14 cellular contexts compared by ENCODE assay signal in genomic region chr9:33381231-33381791, GRCh38. TPM values are rescaled to one million over a fixed set of nuclear protein-coding genes. Genes with fewer than 3 reads are reported as not detected.
A peak's percentile ranks its signal among the peaks of the same experiment; 100 is the strongest.
DNase-seq lines count a peak whose midpoint lies in the region; ATAC-seq, FAIRE-seq and TF ChIP-seq lines count a peak whose summit lies in the region.
"Had no signal": no experiment of that assay in that cellular context is flagged by ENCODE, and none has a peak within 500 bp of the region (broad histone marks: within the 10 kb centered on the region; RNA-seq: fewer than 3 reads in every experiment).

No MANE protein-coding gene starts in this region.

- H2AFZ ChIP-seq in K562 (ENCODE audit: low read depth, low read length): no peak overlapping the region

- H3K4me1 ChIP-seq in K562 (replicated peaks in 1 of 2; ENCODE audit: control insufficient read depth in 2 of 2, insufficient read depth in 2 of 2, low read length in 2 of 2): peaks cover 8 to 9% of the 10 kb centered on the region in 2 experiments
- H3K4me1 ChIP-seq: transverse colon had no signal

- no peaks in the 10 kb centered on the region for H3K36me3 Mint-ChIP-seq in osteocyte (ENCODE audit: unreplicated experiment)

- H3K9me3 Mint-ChIP-seq in osteocyte (ENCODE audit: unreplicated experiment): no peaks in the 10 kb centered on the region

- no peaks in the 10 kb centered on the region for H3K79me2 ChIP-seq in K562 (ENCODE audit: control insufficient read depth, insufficient read depth, low read length)

- H3K27me3 Mint-ChIP-seq in osteocyte (ENCODE audit: unreplicated experiment): no peaks in the 10 kb centered on the region

- no peaks in the 10 kb centered on the region for H3K36me3 ChIP-seq in K562 (ENCODE audit: control insufficient read depth, insufficient read depth, low read length)
- no peaks in the 10 kb centered on the region for H3K36me3 ChIP-seq in MG63
- H3K36me3 ChIP-seq: transverse colon had no signal

- no peak overlapping the region for H3K4me2 ChIP-seq in K562 (ENCODE audit: insufficient read depth, low read length)

- H4K20me1 ChIP-seq in K562 (replicated peaks; ENCODE audit: control insufficient read depth, insufficient read depth, low read length): no peaks in the 10 kb centered on the region

- H3K9me3 ChIP-seq in K562 (replicated peaks; ENCODE audit: control insufficient read depth, insufficient read depth, low read depth, low read length): no peaks in the 10 kb centered on the region
- no peaks in the 10 kb centered on the region for H3K9me3 ChIP-seq in iPS-18c (ENCODE audit: control insufficient read depth, insufficient read depth, low read length)
- H3K9me3 ChIP-seq in MG63: no peaks in the 10 kb centered on the region
- H3K9me3 ChIP-seq: transverse colon had no signal

- no peak overlapping the region for H3K27ac ChIP-seq in K562 (ENCODE audit: extremely low read depth, low read depth, low read length)
- H3K27ac ChIP-seq: coronary artery, transverse colon had no signal

- TF ChIP-seq EP300 in K562 (IDR thresholded peaks at IDR 0.05; ENCODE audit: low read length): no peak

- POLR2A ChIA-PET in K562 (lab: Yijun Ruan, JAX): interaction anchor here (0.6 kb wide), 1 partner anchor 158 kb away, joined by 3 read pairs; no protein-coding TSS in a partner anchor

- H3K27me3 ChIP-seq in K562 (ENCODE audit: control insufficient read depth in 2 of 2, insufficient read depth in 2 of 2, low read length in 2 of 2): no peaks in the 10 kb centered on the region
- no peaks in the 10 kb centered on the region for H3K27me3 ChIP-seq in MG63
- H3K27me3 ChIP-seq: transverse colon had no signal

- in situ Hi-C loops in K562 (cut with MboI): no loop called here

- DNase-seq in EH (ENCODE audit: low read depth) (peak; percentile 9), K562 (ENCODE audit: extremely low read depth in 1 of 4, low spot score in 3 of 4) (peak in 2 of 4 experiments; percentile 26 to 37), osteocyte (ENCODE audit: extremely low spot score, unreplicated experiment) (no peak), MG63 (no peak), NOMO-1 (lab: John Stamatoyannopoulos, UW; ENCODE audit: unreplicated experiment in 2 of 2) (no peak)
- DNase-seq: activated CD4-positive, CD25-positive, alpha-beta regulatory T cell; NCI-H1048; transverse colon had no signal

- TF ChIP-seq CTCF in K562 (IDR thresholded peaks at IDR 0.05 in 2 of 3, conservative IDR thresholded peaks at IDR 0.05 in 1 of 3; ENCODE audit: insufficient read depth in 2 of 3, low read depth in 1 of 3, low read length in 3 of 3) (no peak), osteocyte (IDR thresholded peaks at IDR 0.05) (no peak)

- peak; percentile 71 for ATAC-seq in K562
- ATAC-seq in GM19467 (IDR thresholded peaks at IDR 0.05; ENCODE audit: unreplicated experiment): no peak
- ATAC-seq in GM21390 (IDR thresholded peaks at IDR 0.05; ENCODE audit: unreplicated experiment): no peak

- H3K27ac Mint-ChIP-seq in osteocyte (ENCODE audit: unreplicated experiment): peak overlapping the region; percentile 1

- no TSS peak for BruUV-seq in K562 (replicated peaks; lab: Mats Ljungman, UMichigan)

- H3K4me3 Mint-ChIP-seq in osteocyte (ENCODE audit: unreplicated experiment): no peak overlapping the region

- 31% methylated on average over 6 of the region's 11 CpGs for WGBS in K562 (ENCODE audit: insufficient coverage, low coverage, missing lambda C conversion rate)

- H3K9ac ChIP-seq in K562 (ENCODE audit: insufficient read depth in 1 of 2, low read depth in 2 of 2, low read length in 2 of 2): no peak overlapping the region; a peak in 1 of 4 replicates

- CTCF ChIA-PET in K562 (lab: Yijun Ruan, JAX; ENCODE audit: low intra/inter-chr PET ratio): no interaction called here

- H3K9me1 ChIP-seq in K562 (ENCODE audit: control insufficient read depth, insufficient read depth, low read length): no peaks in the 10 kb centered on the region

- TF ChIP-seq RAD21 in K562 (CRISPR knock-in tag; conservative IDR thresholded peaks at IDR 0.05 in 1 of 2, IDR thresholded peaks at IDR 0.05 in 1 of 2): no peak

- H3K4me3 ChIP-seq in K562 (no peak overlapping the region), iPS-18c (ENCODE audit: insufficient read depth, low read depth, low read length) (peak overlapping the region; percentile 17; the same call in 1 of the 2 replicates), MG63 (no peak overlapping the region)
- H3K4me3 ChIP-seq: coronary artery, transverse colon had no signal

- no peak for TF ChIP-seq POLR2A in K562 (conservative IDR thresholded peaks at IDR 0.05)

- H3K4me1 Mint-ChIP-seq in osteocyte (ENCODE audit: unreplicated experiment): peaks cover 8% of the 10 kb centered on the region

- no peak for FAIRE-seq in K562 (lab: Jason Lieb, UNC)
- FAIRE-seq: keratinocyte had no signal

- intact Hi-C loops in K562 (cut with micrococcal nuclease): no loop called here

TF ChIP-seq in K562, 482 proteins besides CTCF, POLR2A, EP300 and RAD21 (continues in another document):
- TF ChIP-seq ZNF134 (CRISPR knock-in tag; conservative IDR thresholded peaks at IDR 0.05) (no peak), ZNF174 (CRISPR knock-in tag; IDR thresholded peaks at IDR 0.05) (no peak), E2F4 (CRISPR knock-in tag; IDR thresholded peaks at IDR 0.05; ENCODE audit: low read depth) (no peak), RBM34 (IDR thresholded peaks at IDR 0.05; ENCODE audit: borderline replicate concordance, insufficient read depth, low read length) (no peak), NFIC (IDR thresholded peaks at IDR 0.05) (no peak), SAP30 (IDR thresholded peaks at IDR 0.05; ENCODE audit: borderline replicate concordance, insufficient read depth, low read depth, low read length, poor library complexity, severe bottlenecking) (no peak), ZNF75A (CRISPR knock-in tag; IDR thresholded peaks at IDR 0.05) (no peak)
- TF ChIP-seq, protein P1, sequence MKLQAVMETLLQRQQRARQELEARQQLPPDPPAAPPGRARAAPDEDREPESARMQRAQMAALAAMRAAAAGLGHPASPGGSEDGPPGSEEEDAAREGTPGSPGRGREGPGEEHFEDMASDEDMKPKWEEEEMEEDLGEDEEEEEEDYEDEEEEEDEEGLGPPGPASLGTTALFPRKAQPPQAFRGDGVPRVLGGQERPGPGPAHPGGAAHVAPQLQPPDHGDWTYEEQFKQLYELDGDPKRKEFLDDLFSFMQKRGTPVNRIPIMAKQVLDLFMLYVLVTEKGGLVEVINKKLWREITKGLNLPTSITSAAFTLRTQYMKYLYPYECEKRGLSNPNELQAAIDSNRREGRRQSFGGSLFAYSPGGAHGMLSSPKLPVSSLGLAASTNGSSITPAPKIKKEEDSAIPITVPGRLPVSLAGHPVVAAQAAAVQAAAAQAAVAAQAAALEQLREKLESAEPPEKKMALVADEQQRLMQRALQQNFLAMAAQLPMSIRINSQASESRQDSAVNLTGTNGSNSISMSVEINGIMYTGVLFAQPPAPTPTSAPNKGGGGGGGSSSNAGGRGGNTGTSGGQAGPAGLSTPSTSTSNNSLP (IDR thresholded peaks at IDR 0.05; ENCODE audit: borderline replicate concordance, low read depth, low read length): no peak
- TF ChIP-seq, protein P2, sequence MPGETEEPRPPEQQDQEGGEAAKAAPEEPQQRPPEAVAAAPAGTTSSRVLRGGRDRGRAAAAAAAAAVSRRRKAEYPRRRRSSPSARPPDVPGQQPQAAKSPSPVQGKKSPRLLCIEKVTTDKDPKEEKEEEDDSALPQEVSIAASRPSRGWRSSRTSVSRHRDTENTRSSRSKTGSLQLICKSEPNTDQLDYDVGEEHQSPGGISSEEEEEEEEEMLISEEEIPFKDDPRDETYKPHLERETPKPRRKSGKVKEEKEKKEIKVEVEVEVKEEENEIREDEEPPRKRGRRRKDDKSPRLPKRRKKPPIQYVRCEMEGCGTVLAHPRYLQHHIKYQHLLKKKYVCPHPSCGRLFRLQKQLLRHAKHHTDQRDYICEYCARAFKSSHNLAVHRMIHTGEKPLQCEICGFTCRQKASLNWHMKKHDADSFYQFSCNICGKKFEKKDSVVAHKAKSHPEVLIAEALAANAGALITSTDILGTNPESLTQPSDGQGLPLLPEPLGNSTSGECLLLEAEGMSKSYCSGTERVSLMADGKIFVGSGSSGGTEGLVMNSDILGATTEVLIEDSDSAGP (CRISPR knock-in tag; IDR thresholded peaks at IDR 0.05): no peak

RNA-seq across cellular contexts. Expression of gene AQP7, which starts 21.1 kb away (rescaled TPM):
- 0.70 and 1.6 TPM in 2 replicates for total RNA-seq in K562 (2011; cell fraction: chromatin; rRNA removed; ENCODE audit: low replicate concordance)
- 0.50 and 1.3 TPM in 2 replicates for total RNA-seq in K562 (2011; cell fraction: nucleolus; rRNA removed)
- total RNA-seq in K562 (2011; cell fraction: nucleoplasm; rRNA removed): 1.3 and 2.0 TPM in 2 replicates
- total RNA-seq in K562 (2014; rRNA removed) (not detected in 2 replicates), K562 (2014; rRNA removed; fragmentation: Illumina TruSeq; extraction: Trizol) (0.06 TPM in 1 of 2 replicates, not detected in the other), K562 (2015; rRNA removed; fragmentation: Illumina TruSeq; extraction: Trizol) (not detected in 2 replicates), K562 (2021) (0.04 and 0.13 TPM in 2 replicates), osteocyte (0.68 TPM in 1 of 2 replicates, not detected in the other)
- polyA plus RNA-seq in K562 (2011; rRNA removed) (0.50 and 0.53 TPM in 2 replicates), K562 (2014; fragmentation: Illumina TruSeq; extraction: Trizol) (0.07 and 0.15 TPM in 2 replicates), K562 (2014; fragmentation: Nextera tagmentation; extraction: Ambion mirVana) (under 1 TPM in 1 of 2 experiments, not detected in 1; 0.11 TPM), K562 (2014; rRNA removed) (0.04 and 0.46 TPM in 2 replicates)
- 0.25 and 1.5 TPM in 2 replicates for polyA plus RNA-seq in K562 (2011; cell fraction: cytosol; rRNA removed)
- 1.5 and 1.9 TPM in 2 replicates for polyA plus RNA-seq in K562 (2011; cell fraction: nucleus; rRNA removed)
- 0.17 and 0.66 TPM in 2 replicates for polyA plus RNA-seq in K562 (2012)
- polyA minus RNA-seq in K562 (2011; rRNA and poly(A)+ RNA removed): 0.18 and 0.81 TPM in 2 replicates
- polyA minus RNA-seq in K562 (2011; cell fraction: cytosol; rRNA and poly(A)+ RNA removed): not detected in 2 replicates
- polyA minus RNA-seq in K562 (2011; cell fraction: nucleus; rRNA and poly(A)+ RNA removed): 0.22 TPM in 1 of 2 replicates, not detected in the other
- total RNA-seq in MG63 (2014; rRNA removed; shearing (Covaris generic); ENCODE audit: low replicate concordance): not detected in 2 replicates
- polyA plus RNA-seq: keratinocyte, neural cell had no signal
